10 cellular contexts compared by ENCODE assay signal in genomic region chr7:81161459-81162075, GRCh38.
DNase-seq lines count a peak whose midpoint lies in the region; ATAC-seq and TF ChIP-seq lines count a peak whose summit lies in the region.
"Had no signal": no experiment of that assay in that cellular context is flagged by ENCODE, and none has a peak within 500 bp of the region (broad histone marks: within the 10 kb centered on the region; RNA-seq: fewer than 3 reads in every experiment).

No MANE protein-coding gene starts in this region.

- no peaks in the 10 kb centered on the region for H3K36me3 ChIP-seq in mammary epithelial cell (ENCODE audit: insufficient read depth, low read length)
- H3K36me3 ChIP-seq in neural progenitor cell: no peaks in the 10 kb centered on the region
- H3K36me3 ChIP-seq in esophagus squamous epithelium: no peaks in the 10 kb centered on the region
- H3K36me3 ChIP-seq: thoracic aorta had no signal

- in situ Hi-C loops in mammary epithelial cell (cut with MboI; ENCODE audit: low sequenced_read_pairs in 2 of 2): loop anchor here in 1 of 2 donors (25.0 kb wide), 1 partner anchor 99 kb away; no protein-coding TSS in a partner anchor

- no peak overlapping the region for H3K27ac Mint-ChIP-seq in neural progenitor cell
- H3K27ac Mint-ChIP-seq: activated naive CD8-positive, alpha-beta T cell treated with anti-CD3 and anti-CD28 coated beads, Interleukin-2, amount 10 ng/mL, durations not matched to agents 7 days and 5 days had no signal

- dilution Hi-C loops in mammary epithelial cell (cut with HindIII; ENCODE audit: low sequenced_read_pairs): no loop called here

- no peak overlapping the region for H3K9ac ChIP-seq in mammary epithelial cell (ENCODE audit: insufficient read depth, low read length)
- no peak overlapping the region for H3K9ac ChIP-seq in neural progenitor cell

- H3F3A ChIP-seq in neural progenitor cell (ENCODE audit: low read depth): no peaks in the 10 kb centered on the region

- 47% methylated on average over 6 of the region's 6 CpGs for WGBS in mammary epithelial cell (ENCODE audit: low coverage, missing lambda C conversion rate)
- WGBS in esophagus squamous epithelium, 2 donors: 60 to 65% methylated on average over 6 of the region's 6 CpGs

- TF ChIP-seq CTCF in mammary epithelial cell (conservative IDR thresholded peaks at IDR 0.05 in 1 of 2, IDR thresholded peaks at IDR 0.05 in 1 of 2; ENCODE audit: extremely low read depth in 1 of 2, insufficient read depth in 1 of 2, low read depth in 1 of 2, low read length in 2 of 2): no peak
- TF ChIP-seq CTCF in neural progenitor cell (IDR thresholded peaks at IDR 0.05): no peak
- no peak for TF ChIP-seq CTCF in esophagus squamous epithelium (IDR thresholded peaks at IDR 0.05)

- H3K79me2 ChIP-seq in mammary epithelial cell (ENCODE audit: insufficient read depth, low read length) (no peaks in the 10 kb centered on the region), neural progenitor cell (ENCODE audit: low read depth) (no peaks in the 10 kb centered on the region)

- DNase-seq in Daoy (ENCODE audit: low read depth) (peak; percentile 87), NCI-H2107 (lab: John Stamatoyannopoulos, UW) (peak; percentile 63), mammary epithelial cell (peak; percentile 95), neural progenitor cell (ENCODE audit: low spot score) (no peak), medulla oblongata (ENCODE audit: extremely low spot score) (no peak), mesenteric fat pad (ENCODE audit: low spot score) (no peak), esophagus squamous epithelium (lab: John Stamatoyannopoulos, UW) (no peak)
- DNase-seq: activated naive CD8-positive, alpha-beta T cell treated with anti-CD3 and anti-CD28 coated beads, Interleukin-2, amount 10 ng/mL, durations not matched to agents 7 days and 5 days had no signal

- H2AFZ ChIP-seq in mammary epithelial cell (ENCODE audit: low read depth, low read length) (no peak overlapping the region), neural progenitor cell (replicated peaks) (no peak overlapping the region)

- no peaks in the 10 kb centered on the region for H3K9me3 ChIP-seq in mammary epithelial cell (replicated peaks; ENCODE audit: insufficient read depth, low read length)
- no peaks in the 10 kb centered on the region for H3K9me3 ChIP-seq in neural progenitor cell (ENCODE audit: low read depth)
- no peaks in the 10 kb centered on the region for H3K9me3 ChIP-seq in esophagus squamous epithelium
- H3K9me3 ChIP-seq: thoracic aorta had no signal

- H3K4me1 ChIP-seq in mammary epithelial cell (ENCODE audit: insufficient read depth, low read length): peaks cover 9% of the 10 kb centered on the region
- peaks cover 20% of the 10 kb centered on the region for H3K4me1 ChIP-seq in neural progenitor cell
- H3K4me1 ChIP-seq in esophagus squamous epithelium: no peaks in the 10 kb centered on the region

- no peak for TF ChIP-seq POLR2A in esophagus squamous epithelium (IDR thresholded peaks at IDR 0.05)

- H3K4me2 ChIP-seq in mammary epithelial cell (ENCODE audit: insufficient read depth, low read depth, low read length) (no peak overlapping the region), neural progenitor cell (no peak overlapping the region)

- H3K9me3 Mint-ChIP-seq in neural progenitor cell: peaks cover 8% of the 10 kb centered on the region

- H3K4me1 Mint-ChIP-seq in neural progenitor cell: peaks cover 26% of the 10 kb centered on the region
- H3K4me1 Mint-ChIP-seq: activated naive CD8-positive, alpha-beta T cell treated with anti-CD3 and anti-CD28 coated beads, Interleukin-2, amount 10 ng/mL, durations not matched to agents 7 days and 5 days had no signal

- H3K27ac ChIP-seq in mammary epithelial cell (ENCODE audit: insufficient read depth, low read depth, low read length) (peak overlapping the region; percentile 46), neural progenitor cell (no peak overlapping the region), esophagus squamous epithelium (no peak overlapping the region)
- H3K27ac ChIP-seq: thoracic aorta had no signal

- H3K27me3 ChIP-seq in mammary epithelial cell (ENCODE audit: insufficient read depth, low read length) (no peaks in the 10 kb centered on the region), neural progenitor cell (no peaks in the 10 kb centered on the region), esophagus squamous epithelium (no peaks in the 10 kb centered on the region)

- peaks cover 2% of the 10 kb centered on the region for H3K27me3 Mint-ChIP-seq in neural progenitor cell (ENCODE audit: insufficient read depth, low read depth)

- H4K20me1 ChIP-seq in mammary epithelial cell (ENCODE audit: insufficient read depth, low read length) (no peaks in the 10 kb centered on the region), neural progenitor cell (ENCODE audit: low read depth) (no peaks in the 10 kb centered on the region)

- no TSS peak for BruUV-seq in mammary epithelial cell (replicated peaks; lab: Mats Ljungman, UMichigan)

- H3K36me3 Mint-ChIP-seq in neural progenitor cell: peaks cover 5% of the 10 kb centered on the region
- H3K36me3 Mint-ChIP-seq: activated naive CD8-positive, alpha-beta T cell treated with anti-CD3 and anti-CD28 coated beads, Interleukin-2, amount 10 ng/mL, durations not matched to agents 7 days and 5 days had no signal

- CTCF ChIA-PET in mammary epithelial cell (lab: Charles Lee; ENCODE audit: low non-redundant PET): no interaction called here

- no peak for ATAC-seq in HG03280 (IDR thresholded peaks at IDR 0.05; ENCODE audit: unreplicated experiment)

- H3K4me3 Mint-ChIP-seq in neural progenitor cell: peak overlapping the region; percentile 13
- H3K4me3 Mint-ChIP-seq: activated naive CD8-positive, alpha-beta T cell treated with anti-CD3 and anti-CD28 coated beads, Interleukin-2, amount 10 ng/mL, durations not matched to agents 7 days and 5 days had no signal

- intact Hi-C loops in mammary epithelial cell (cut with micrococcal nuclease): no loop called here
- intact Hi-C loops in esophagus squamous epithelium (cut with DNase I): no loop called here

- H3K4me3 ChIP-seq in mammary epithelial cell (replicated peaks in 1 of 3; ENCODE audit: insufficient read depth in 1 of 3, low read depth in 2 of 3, low read length in 3 of 3) (no peak overlapping the region), neural progenitor cell (no peak overlapping the region), esophagus squamous epithelium (no peak overlapping the region)
- H3K4me3 ChIP-seq: thoracic aorta had no signal

Comparison
In these comparisons a context has a peak if more than half of its experiments do, and no peak if none do; other contexts are left out.
1. DNase-seq: peak in Daoy (single experiment), NCI-H2107 (single experiment) and mammary epithelial cell (single experiment); none in neural progenitor cell (single experiment), medulla oblongata (single experiment), mesenteric fat pad (single experiment) and esophagus squamous epithelium (single experiment).